1 cellular context compared by ENCODE assay signal in the genomic region with DNA sequence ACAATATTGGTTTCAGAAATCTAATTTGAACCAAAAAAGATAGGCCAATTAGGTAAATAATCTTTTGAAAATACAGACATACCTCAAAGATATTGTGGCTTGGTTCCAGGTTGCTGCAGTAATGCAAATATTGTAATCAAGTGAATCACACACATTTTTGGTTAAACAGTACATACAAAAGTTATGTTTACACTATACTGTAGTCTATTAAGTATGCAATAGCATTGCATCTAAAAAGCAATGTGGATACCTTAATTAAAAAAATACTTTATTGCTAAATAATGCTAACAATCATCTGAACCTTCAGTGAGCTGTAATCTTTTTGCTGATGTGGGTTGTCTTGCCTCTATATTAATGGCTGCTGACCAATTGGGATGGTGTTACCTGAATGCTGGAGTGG.
TF ChIP-seq lines count a peak whose summit lies in the region.

No MANE protein-coding gene starts in this region.

TF ChIP-seq in HepG2, 621 proteins besides CTCF, POLR2A, EP300 and RAD21 (continued from another document):
- TF ChIP-seq, protein P1, sequence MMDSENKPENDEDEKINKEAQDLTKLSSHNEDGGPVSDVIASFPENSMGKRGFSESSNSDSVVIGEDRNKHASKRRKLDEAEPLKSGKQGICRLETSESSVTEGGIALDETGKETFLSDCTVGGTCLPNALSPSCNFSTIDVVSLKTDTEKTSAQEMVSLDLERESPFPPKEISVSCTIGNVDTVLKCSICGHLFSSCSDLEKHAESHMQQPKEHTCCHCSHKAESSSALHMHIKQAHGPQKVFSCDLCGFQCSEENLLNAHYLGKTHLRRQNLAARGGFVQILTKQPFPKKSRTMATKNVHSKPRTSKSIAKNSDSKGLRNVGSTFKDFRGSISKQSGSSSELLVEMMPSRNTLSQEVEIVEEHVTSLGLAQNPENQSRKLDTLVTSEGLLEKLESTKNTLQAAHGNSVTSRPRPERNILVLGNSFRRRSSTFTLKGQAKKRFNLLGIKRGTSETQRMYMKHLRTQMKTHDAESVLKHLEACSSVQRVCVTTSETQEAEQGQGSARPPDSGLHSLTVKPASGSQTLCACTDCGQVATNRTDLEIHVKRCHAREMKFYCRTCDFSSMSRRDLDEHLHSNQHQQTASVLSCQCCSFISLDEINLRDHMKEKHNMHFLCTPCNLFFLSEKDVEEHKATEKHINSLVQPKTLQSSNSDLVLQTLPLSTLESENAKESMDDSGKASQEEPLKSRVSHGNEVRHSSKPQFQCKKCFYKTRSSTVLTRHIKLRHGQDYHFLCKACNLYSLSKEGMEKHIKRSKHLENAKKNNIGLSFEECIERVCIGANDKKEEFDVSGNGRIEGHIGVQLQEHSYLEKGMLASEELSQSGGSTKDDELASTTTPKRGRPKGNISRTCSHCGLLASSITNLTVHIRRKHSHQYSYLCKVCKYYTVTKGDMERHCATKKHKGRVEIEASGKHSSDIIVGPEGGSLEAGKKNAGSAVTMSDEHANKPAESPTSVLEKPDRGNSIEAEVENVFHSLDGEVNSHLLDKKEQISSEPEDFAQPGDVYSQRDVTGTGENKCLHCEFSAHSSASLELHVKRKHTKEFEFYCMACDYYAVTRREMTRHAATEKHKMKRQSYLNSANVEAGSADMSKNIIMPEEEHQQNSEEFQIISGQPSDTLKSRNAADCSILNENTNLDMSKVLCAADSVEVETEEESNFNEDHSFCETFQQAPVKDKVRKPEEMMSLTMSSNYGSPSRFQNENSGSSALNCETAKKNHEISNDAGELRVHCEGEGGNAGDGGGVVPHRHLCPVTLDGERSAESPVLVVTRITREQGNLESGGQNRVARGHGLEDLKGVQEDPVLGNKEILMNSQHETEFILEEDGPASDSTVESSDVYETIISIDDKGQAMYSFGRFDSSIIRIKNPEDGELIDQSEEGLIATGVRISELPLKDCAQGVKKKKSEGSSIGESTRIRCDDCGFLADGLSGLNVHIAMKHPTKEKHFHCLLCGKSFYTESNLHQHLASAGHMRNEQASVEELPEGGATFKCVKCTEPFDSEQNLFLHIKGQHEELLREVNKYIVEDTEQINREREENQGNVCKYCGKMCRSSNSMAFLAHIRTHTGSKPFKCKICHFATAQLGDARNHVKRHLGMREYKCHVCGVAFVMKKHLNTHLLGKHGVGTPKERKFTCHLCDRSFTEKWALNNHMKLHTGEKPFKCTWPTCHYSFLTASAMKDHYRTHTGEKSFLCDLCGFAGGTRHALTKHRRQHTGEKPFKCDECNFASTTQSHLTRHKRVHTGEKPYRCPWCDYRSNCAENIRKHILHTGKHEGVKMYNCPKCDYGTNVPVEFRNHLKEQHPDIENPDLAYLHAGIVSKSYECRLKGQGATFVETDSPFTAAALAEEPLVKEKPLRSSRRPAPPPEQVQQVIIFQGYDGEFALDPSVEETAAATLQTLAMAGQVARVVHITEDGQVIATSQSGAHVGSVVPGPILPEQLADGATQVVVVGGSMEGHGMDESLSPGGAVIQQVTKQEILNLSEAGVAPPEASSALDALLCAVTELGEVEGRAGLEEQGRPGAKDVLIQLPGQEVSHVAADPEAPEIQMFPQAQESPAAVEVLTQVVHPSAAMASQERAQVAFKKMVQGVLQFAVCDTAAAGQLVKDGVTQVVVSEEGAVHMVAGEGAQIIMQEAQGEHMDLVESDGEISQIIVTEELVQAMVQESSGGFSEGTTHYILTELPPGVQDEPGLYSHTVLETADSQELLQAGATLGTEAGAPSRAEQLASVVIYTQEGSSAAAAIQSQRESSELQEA (CRISPR knock-in tag; IDR thresholded peaks at IDR 0.05; ENCODE audit: not compliant biosample characterization), result no peak
- no peak for TF ChIP-seq NFKBIZ (CRISPR knock-in tag; IDR thresholded peaks at IDR 0.05)
- TF ChIP-seq ZNF121 (CRISPR knock-in tag; IDR thresholded peaks at IDR 0.05), result no peak
- TF ChIP-seq, protein P2, sequence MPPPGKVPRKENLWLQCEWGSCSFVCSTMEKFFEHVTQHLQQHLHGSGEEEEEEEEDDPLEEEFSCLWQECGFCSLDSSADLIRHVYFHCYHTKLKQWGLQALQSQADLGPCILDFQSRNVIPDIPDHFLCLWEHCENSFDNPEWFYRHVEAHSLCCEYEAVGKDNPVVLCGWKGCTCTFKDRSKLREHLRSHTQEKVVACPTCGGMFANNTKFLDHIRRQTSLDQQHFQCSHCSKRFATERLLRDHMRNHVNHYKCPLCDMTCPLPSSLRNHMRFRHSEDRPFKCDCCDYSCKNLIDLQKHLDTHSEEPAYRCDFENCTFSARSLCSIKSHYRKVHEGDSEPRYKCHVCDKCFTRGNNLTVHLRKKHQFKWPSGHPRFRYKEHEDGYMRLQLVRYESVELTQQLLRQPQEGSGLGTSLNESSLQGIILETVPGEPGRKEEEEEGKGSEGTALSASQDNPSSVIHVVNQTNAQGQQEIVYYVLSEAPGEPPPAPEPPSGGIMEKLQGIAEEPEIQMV (CRISPR knock-in tag; IDR thresholded peaks at IDR 0.05; ENCODE audit: low read depth), result no peak
- no peak for TF ChIP-seq KMT2A (CRISPR knock-in tag; IDR thresholded peaks at IDR 0.05)
- TF ChIP-seq, protein P3, sequence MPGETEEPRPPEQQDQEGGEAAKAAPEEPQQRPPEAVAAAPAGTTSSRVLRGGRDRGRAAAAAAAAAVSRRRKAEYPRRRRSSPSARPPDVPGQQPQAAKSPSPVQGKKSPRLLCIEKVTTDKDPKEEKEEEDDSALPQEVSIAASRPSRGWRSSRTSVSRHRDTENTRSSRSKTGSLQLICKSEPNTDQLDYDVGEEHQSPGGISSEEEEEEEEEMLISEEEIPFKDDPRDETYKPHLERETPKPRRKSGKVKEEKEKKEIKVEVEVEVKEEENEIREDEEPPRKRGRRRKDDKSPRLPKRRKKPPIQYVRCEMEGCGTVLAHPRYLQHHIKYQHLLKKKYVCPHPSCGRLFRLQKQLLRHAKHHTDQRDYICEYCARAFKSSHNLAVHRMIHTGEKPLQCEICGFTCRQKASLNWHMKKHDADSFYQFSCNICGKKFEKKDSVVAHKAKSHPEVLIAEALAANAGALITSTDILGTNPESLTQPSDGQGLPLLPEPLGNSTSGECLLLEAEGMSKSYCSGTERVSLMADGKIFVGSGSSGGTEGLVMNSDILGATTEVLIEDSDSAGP (CRISPR knock-in tag; IDR thresholded peaks at IDR 0.05; ENCODE audit: borderline replicate concordance), result no peak
- no peak for TF ChIP-seq ZNF441 (CRISPR knock-in tag; IDR thresholded peaks at IDR 0.05; ENCODE audit: borderline replicate concordance)
- TF ChIP-seq, protein P4, sequence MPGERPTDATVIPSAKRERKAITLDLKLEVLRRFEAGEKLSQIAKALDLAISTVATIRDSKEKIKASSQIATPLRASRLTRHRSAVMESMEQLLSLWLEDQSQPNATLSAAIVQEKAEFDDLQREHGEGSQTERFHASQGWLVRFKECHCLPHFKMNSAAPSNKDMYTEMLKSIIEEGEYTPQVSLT (CRISPR knock-in tag; IDR thresholded peaks at IDR 0.05; ENCODE audit: borderline replicate concordance, low read depth), result no peak
